1 cellular context compared by ENCODE assay signal in the genomic region with DNA sequence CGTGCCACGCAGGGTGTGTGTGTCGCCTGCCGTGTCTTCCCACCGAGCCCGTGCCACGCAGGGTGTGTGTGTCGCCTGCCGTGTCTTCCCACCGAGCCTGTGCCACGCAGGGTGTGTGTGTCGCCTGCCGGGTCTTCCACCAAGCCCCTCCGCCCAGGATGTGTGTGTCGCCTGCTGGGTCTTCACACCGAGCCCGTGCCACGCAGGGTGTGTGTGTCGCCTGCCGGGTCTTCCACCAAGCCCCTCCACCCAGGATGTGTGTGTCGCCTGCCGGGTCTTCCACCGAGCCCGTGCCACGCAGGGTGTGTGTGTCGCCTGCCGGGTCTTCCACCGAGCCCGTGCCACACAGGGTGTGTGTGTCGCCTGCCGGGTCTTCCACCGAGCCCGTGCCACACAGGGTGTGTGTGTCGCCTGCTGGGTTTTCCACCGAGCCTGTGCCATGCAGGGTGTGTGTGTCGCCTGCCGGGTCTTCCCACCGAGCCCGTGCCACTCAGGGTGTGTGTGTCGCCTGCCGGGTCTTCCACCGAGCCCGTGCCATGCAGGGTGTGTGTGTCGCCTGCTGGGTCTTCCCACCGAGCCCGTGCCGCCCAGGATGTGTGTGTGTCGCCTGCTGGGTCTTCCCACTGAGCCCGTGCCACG.
TF ChIP-seq lines count a peak whose summit lies in the region.

No MANE protein-coding gene starts in this region.

TF ChIP-seq in WTC11, 78 proteins besides CTCF, POLR2A, EP300 and RAD21:
- TF ChIP-seq, protein P1, sequence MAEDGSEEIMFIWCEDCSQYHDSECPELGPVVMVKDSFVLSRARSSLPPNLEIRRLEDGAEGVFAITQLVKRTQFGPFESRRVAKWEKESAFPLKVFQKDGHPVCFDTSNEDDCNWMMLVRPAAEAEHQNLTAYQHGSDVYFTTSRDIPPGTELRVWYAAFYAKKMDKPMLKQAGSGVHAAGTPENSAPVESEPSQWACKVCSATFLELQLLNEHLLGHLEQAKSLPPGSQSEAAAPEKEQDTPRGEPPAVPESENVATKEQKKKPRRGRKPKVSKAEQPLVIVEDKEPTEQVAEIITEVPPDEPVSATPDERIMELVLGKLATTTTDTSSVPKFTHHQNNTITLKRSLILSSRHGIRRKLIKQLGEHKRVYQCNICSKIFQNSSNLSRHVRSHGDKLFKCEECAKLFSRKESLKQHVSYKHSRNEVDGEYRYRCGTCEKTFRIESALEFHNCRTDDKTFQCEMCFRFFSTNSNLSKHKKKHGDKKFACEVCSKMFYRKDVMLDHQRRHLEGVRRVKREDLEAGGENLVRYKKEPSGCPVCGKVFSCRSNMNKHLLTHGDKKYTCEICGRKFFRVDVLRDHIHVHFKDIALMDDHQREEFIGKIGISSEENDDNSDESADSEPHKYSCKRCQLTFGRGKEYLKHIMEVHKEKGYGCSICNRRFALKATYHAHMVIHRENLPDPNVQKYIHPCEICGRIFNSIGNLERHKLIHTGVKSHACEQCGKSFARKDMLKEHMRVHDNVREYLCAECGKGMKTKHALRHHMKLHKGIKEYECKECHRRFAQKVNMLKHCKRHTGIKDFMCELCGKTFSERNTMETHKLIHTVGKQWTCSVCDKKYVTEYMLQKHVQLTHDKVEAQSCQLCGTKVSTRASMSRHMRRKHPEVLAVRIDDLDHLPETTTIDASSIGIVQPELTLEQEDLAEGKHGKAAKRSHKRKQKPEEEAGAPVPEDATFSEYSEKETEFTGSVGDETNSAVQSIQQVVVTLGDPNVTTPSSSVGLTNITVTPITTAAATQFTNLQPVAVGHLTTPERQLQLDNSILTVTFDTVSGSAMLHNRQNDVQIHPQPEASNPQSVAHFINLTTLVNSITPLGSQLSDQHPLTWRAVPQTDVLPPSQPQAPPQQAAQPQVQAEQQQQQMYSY (CRISPR knock-in tag; IDR thresholded peaks at IDR 0.05): peak; percentile 93
